Comparison of ENCODE assay signal across 25 cellular contexts in the genomic region with DNA sequence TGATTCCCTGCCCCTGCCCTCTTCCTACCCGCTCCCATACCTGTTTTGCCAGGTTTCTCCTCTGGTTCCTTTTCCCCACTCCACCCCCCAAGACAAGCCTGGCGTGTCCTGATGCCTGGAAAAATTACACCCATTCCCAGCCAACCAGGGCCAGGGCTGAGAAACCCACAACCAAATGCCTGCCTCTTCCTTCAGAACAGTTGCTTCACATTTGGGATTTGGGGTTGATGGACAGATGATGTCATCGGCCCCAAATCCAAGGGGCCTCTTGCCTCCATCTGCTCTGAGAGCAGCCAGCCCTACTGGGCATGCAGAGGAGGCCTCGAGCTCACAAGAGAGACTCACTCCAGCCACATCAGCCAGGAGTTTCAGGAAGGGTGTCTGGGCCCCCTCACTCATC.
A peak's percentile ranks its signal among the peaks of the same experiment; 100 is the strongest.
DNase-seq lines count a peak whose midpoint lies in the region; TF ChIP-seq lines count a peak whose summit lies in the region.
"Had no signal": no experiment of that assay in that cellular context is flagged by ENCODE, and none has a peak within 500 bp of the region (broad histone marks: within the 10 kb centered on the region; RNA-seq: fewer than 3 reads in every experiment).

No MANE protein-coding gene starts in this region.

- DNase-seq in DMS 273 (lab: John Stamatoyannopoulos, UW; ENCODE audit: unreplicated experiment) (peak; percentile 95), NCI-H1694 treated with DMSO at 0.1 percent for 48 hours (lab: John Stamatoyannopoulos, UW) (peak; percentile 22), NCI-H1436 treated with DMSO at 0.1 percent for 48 hours (lab: John Stamatoyannopoulos, UW) (no peak), RPMI8226 (no peak), activated gamma-delta T cell (lab: John Stamatoyannopoulos, UW) (no peak), HuH-7 (ENCODE audit: low spot score) (no peak)
- DNase-seq: activated CD4-positive, alpha-beta T cell treated with anti-CD3 and anti-CD28 coated beads, Interleukin-2, amount 10 ng/mL, durations not matched to agents 24 days and 14 days; activated CD8-positive, alpha-beta memory T cell treated with anti-CD3 and anti-CD28 coated beads, Interleukin-2, amount 10 ng/mL, durations not matched to agents 7 days and 5 days; activated naive CD4-positive, alpha-beta T cell treated with anti-CD3 and anti-CD28 coated beads, Interleukin-2, amount 10 ng/mL, durations not matched to agents 7 days and 5 days; BE2C; colonic mucosa; DND-41; esophagus squamous epithelium; GM23248; kidney; mucosa of descending colon; NCI-H1105; NCI-H2107; NCI-H526 treated with DMSO at 0.1 percent for 48 hours; substantia nigra; T-helper 2 cell; upper lobe of right lung had no signal

- TF ChIP-seq CTCF in nephron (IDR thresholded peaks at IDR 0.05; ENCODE audit: unreplicated experiment in 3 of 3) = no peak

- no peak overlapping the region for H3K4me3 Mint-ChIP-seq in dendritic cell treated with granulocyte-macrophage colony-stimulating factor and Interleukin-4, amounts not matched to agents 40 ng/mL and 50 ng/mL, for 4 days
- H3K4me3 Mint-ChIP-seq in nephron = no peak overlapping the region
- H3K4me3 Mint-ChIP-seq: activated CD4-positive, alpha-beta T cell treated with anti-CD3 and anti-CD28 coated beads, Interleukin-2, amount 10 ng/mL, durations not matched to agents 24 days and 14 days; activated CD8-positive, alpha-beta memory T cell treated with anti-CD3 and anti-CD28 coated beads, Interleukin-2, amount 10 ng/mL, durations not matched to agents 7 days and 5 days; activated naive CD4-positive, alpha-beta T cell treated with anti-CD3 and anti-CD28 coated beads, Interleukin-2, amount 10 ng/mL, durations not matched to agents 7 days and 5 days; endodermal cell had no signal

- H3K27ac Mint-ChIP-seq in dendritic cell treated with granulocyte-macrophage colony-stimulating factor and Interleukin-4, amounts not matched to agents 40 ng/mL and 50 ng/mL, for 4 days = peak overlapping the region; percentile 38
- H3K27ac Mint-ChIP-seq in nephron = peak overlapping the region in 2 of 3 experiments; percentile 60 to 78
- H3K27ac Mint-ChIP-seq: activated CD4-positive, alpha-beta T cell treated with anti-CD3 and anti-CD28 coated beads, Interleukin-2, amount 10 ng/mL, durations not matched to agents 24 days and 14 days; activated CD8-positive, alpha-beta memory T cell treated with anti-CD3 and anti-CD28 coated beads, Interleukin-2, amount 10 ng/mL, durations not matched to agents 7 days and 5 days; activated naive CD4-positive, alpha-beta T cell treated with anti-CD3 and anti-CD28 coated beads, Interleukin-2, amount 10 ng/mL, durations not matched to agents 7 days and 5 days; endodermal cell had no signal

- no peaks in the 10 kb centered on the region for H3K9me3 Mint-ChIP-seq in dendritic cell treated with granulocyte-macrophage colony-stimulating factor and Interleukin-4, amounts not matched to agents 40 ng/mL and 50 ng/mL, for 4 days
- H3K9me3 Mint-ChIP-seq in nephron = no peaks in the 10 kb centered on the region
- H3K9me3 Mint-ChIP-seq: activated CD4-positive, alpha-beta T cell treated with anti-CD3 and anti-CD28 coated beads, Interleukin-2, amount 10 ng/mL, durations not matched to agents 24 days and 14 days; activated naive CD4-positive, alpha-beta T cell treated with anti-CD3 and anti-CD28 coated beads, Interleukin-2, amount 10 ng/mL, durations not matched to agents 7 days and 5 days; endodermal cell had no signal

- no peaks in the 10 kb centered on the region for H3K36me3 Mint-ChIP-seq in dendritic cell treated with granulocyte-macrophage colony-stimulating factor and Interleukin-4, amounts not matched to agents 40 ng/mL and 50 ng/mL, for 4 days (ENCODE audit: low read depth)
- H3K36me3 Mint-ChIP-seq in nephron (ENCODE audit: low read depth) = no peaks in the 10 kb centered on the region
- H3K36me3 Mint-ChIP-seq: activated CD8-positive, alpha-beta memory T cell treated with anti-CD3 and anti-CD28 coated beads, Interleukin-2, amount 10 ng/mL, durations not matched to agents 7 days and 5 days; activated naive CD4-positive, alpha-beta T cell treated with anti-CD3 and anti-CD28 coated beads, Interleukin-2, amount 10 ng/mL, durations not matched to agents 7 days and 5 days had no signal

- peaks cover 11% of the 10 kb centered on the region for H3K4me1 Mint-ChIP-seq in dendritic cell treated with granulocyte-macrophage colony-stimulating factor and Interleukin-4, amounts not matched to agents 40 ng/mL and 50 ng/mL, for 4 days (ENCODE audit: low read depth)
- peaks cover 18% of the 10 kb centered on the region for H3K4me1 Mint-ChIP-seq in nephron

- H3K27me3 Mint-ChIP-seq in dendritic cell treated with granulocyte-macrophage colony-stimulating factor and Interleukin-4, amounts not matched to agents 40 ng/mL and 50 ng/mL, for 4 days = no peaks in the 10 kb centered on the region
- no peaks in the 10 kb centered on the region for H3K27me3 Mint-ChIP-seq in nephron (ENCODE audit: low read depth)

- intact Hi-C loops in dendritic cell treated with granulocyte-macrophage colony-stimulating factor and Interleukin-4, amounts not matched to agents 40 ng/mL and 50 ng/mL, for 4 days (cut with micrococcal nuclease) = no loop called here

Comparison
In these comparisons a context has a peak if more than half of its experiments do, and no peak if none do; other contexts are left out.
1. DNase-seq: peak in DMS 273 (single experiment) and NCI-H1694 treated with DMSO at 0.1 percent for 48 hours (single experiment); none in NCI-H1436 treated with DMSO at 0.1 percent for 48 hours (single experiment), RPMI8226 (single experiment), activated gamma-delta T cell (single experiment) and HuH-7 (single experiment).